26 cellular contexts compared by ENCODE assay signal in genomic region chr22:48838376-48838775, GRCh38.
"Had no signal": no experiment of that assay in that cellular context is flagged by ENCODE, and none has a peak within 500 bp of the region (broad histone marks: within the 10 kb centered on the region; RNA-seq: fewer than 3 reads in every experiment).

No MANE protein-coding gene starts in this region.

- H3K9me3 ChIP-seq: colonic mucosa, esophagus muscularis mucosa, heart left ventricle, mucosa of descending colon, prostate gland, sigmoid colon, thoracic aorta, tibial nerve, upper lobe of left lung, uterus had no signal

- H3K27ac ChIP-seq: colonic mucosa, esophagus muscularis mucosa, foreskin keratinocyte, gastroesophageal sphincter, heart left ventricle, hepatocyte, parathyroid adenoma, prostate gland, sigmoid colon, thoracic aorta, tibial nerve, upper lobe of left lung, uterus had no signal

- H3K79me2 ChIP-seq: hepatocyte, parathyroid adenoma had no signal

- H3K4me1 ChIP-seq: colonic mucosa, esophagus muscularis mucosa, foreskin keratinocyte, gastroesophageal sphincter, heart left ventricle, parathyroid adenoma, prostate gland, sigmoid colon, tibial nerve, upper lobe of left lung, uterus had no signal

- FAIRE-seq: endothelial cell of umbilical vein, islet of Langerhans had no signal

- H3K36me3 ChIP-seq: colonic mucosa, esophagus muscularis mucosa, gastroesophageal sphincter, heart left ventricle, prostate gland, sigmoid colon, thoracic aorta, tibial nerve, upper lobe of left lung, uterus had no signal

- H3K9me3 Mint-ChIP-seq: mesothelial cell of epicardium had no signal

- DNase-seq: colonic mucosa; effector memory CD4-positive, alpha-beta T cell; mesenchymal stem cell; naive B cell; sigmoid colon; stimulated activated CD4-positive, alpha-beta T cell treated with anti-CD3 and anti-CD28 coated beads, Interleukin-4, amount 100 ng/mL, for 4 hours; stimulated activated naive B cell treated with anti-CD40 and anti-IgM and Interleukin-4, amounts not matched to agents 10 μg/mL and 1 μg/mL and 100 μg/mL, for 72 hours; upper lobe of left lung; uterus had no signal

- H3K27me3 ChIP-seq: colonic mucosa, foreskin keratinocyte, hepatocyte, tibial nerve, upper lobe of left lung, uterus had no signal

- H3K4me2 ChIP-seq: hepatocyte had no signal

- H3K27me3 Mint-ChIP-seq: dendritic cell treated with granulocyte-macrophage colony-stimulating factor and Interleukin-4, amounts not matched to agents 40 ng/mL and 50 ng/mL, for 4 days had no signal

- H3K4me3 ChIP-seq: colonic mucosa, esophagus muscularis mucosa, gastroesophageal sphincter, heart left ventricle, hepatocyte, mucosa of descending colon, prostate gland, sigmoid colon, thoracic aorta, tibial nerve, upper lobe of left lung, uterus had no signal

- H3K9ac ChIP-seq: parathyroid adenoma had no signal

- H3K36me3 Mint-ChIP-seq: mesothelial cell of epicardium; naive B cell; natural killer cell treated with Interleukin-12 subunit alpha and Interleukin-12 subunit beta and Interleukin-15 and Interleukin-18, amount 100 ng/mL, for 72 hours; stimulated activated naive B cell treated with anti-CD40 and anti-IgM and Interleukin-4, amounts not matched to agents 10 μg/mL and 1 μg/mL and 100 μg/mL, for 72 hours had no signal

- H3K27ac Mint-ChIP-seq: dendritic cell treated with granulocyte-macrophage colony-stimulating factor and Interleukin-4, amounts not matched to agents 40 ng/mL and 50 ng/mL, for 4 days; mesothelial cell of epicardium; natural killer cell treated with Interleukin-12 subunit alpha and Interleukin-12 subunit beta and Interleukin-15 and Interleukin-18, amount 100 ng/mL, for 72 hours; stimulated activated naive B cell treated with anti-CD40 and anti-IgM and Interleukin-4, amounts not matched to agents 10 μg/mL and 1 μg/mL and 100 μg/mL, for 72 hours; stimulated activated naive CD8-positive, alpha-beta T cell treated with anti-CD3 and anti-CD28 coated beads, Interleukin-15, Interleukin-2, amounts not matched to agents 100 ng/mL and 50 ng/mL, for 24 hours had no signal

- H3K4me3 Mint-ChIP-seq: dendritic cell treated with granulocyte-macrophage colony-stimulating factor and Interleukin-4, amounts not matched to agents 40 ng/mL and 50 ng/mL, for 4 days; mesothelial cell of epicardium; natural killer cell treated with Interleukin-12 subunit alpha and Interleukin-12 subunit beta and Interleukin-15 and Interleukin-18, amount 100 ng/mL, for 72 hours; neural crest cell; stimulated activated naive B cell treated with anti-CD40 and anti-IgM and Interleukin-4, amounts not matched to agents 10 μg/mL and 1 μg/mL and 100 μg/mL, for 72 hours; stimulated activated naive CD8-positive, alpha-beta T cell treated with anti-CD3 and anti-CD28 coated beads, Interleukin-15, Interleukin-2, amounts not matched to agents 100 ng/mL and 50 ng/mL, for 24 hours had no signal

- H2AFZ ChIP-seq: hepatocyte, parathyroid adenoma had no signal

- H3K4me1 Mint-ChIP-seq: mesothelial cell of epicardium, neural crest cell had no signal
